Comparison of ENCODE assay signal across 16 cellular contexts in the genomic region with DNA sequence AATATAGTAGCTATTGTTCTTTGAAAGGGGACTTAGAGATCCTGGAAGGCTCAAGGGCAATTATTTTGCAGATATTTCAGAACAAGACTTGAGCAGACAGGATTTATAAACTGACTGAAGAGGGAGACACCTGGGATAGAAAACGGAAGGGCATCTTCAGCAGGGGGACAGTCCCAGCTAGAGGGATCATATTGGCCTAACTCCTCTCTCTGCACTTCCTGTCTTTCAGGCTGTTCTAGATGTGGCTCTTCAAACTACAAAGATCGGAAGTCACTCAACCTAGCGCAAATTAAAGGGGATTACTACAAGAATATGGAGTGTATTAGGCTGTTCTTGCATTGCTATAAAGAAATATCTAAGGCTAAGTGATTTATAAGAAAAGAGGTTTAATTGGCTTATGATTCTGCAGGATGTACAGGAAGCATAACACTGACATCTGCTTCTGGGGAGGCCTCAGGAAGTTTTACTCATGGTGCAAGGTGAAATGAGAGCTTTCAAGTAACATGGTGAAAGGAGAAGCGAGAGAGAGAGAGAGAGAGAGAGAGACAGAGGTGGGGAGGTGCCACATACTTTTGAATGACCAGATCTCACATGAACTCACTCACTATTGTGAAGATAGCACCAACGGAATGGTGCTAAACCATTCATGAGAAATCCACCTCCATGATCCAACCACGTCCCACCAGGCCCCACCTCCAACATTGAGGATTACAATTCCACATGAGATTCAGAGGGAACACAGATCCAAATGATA.
"Had no signal": no experiment of that assay in that cellular context is flagged by ENCODE, and none has a peak within 500 bp of the region (broad histone marks: within the 10 kb centered on the region; RNA-seq: fewer than 3 reads in every experiment).

No MANE protein-coding gene starts in this region.

- H3K4me1 ChIP-seq: breast epithelium had no signal

- H3K27me3 ChIP-seq: breast epithelium, ovary, suprapubic skin had no signal

- H3K9me3 ChIP-seq: breast epithelium, lower lobe of right lung, ovary, suprapubic skin had no signal

- H3K36me3 ChIP-seq: breast epithelium, lower lobe of right lung, ovary, suprapubic skin had no signal

- FAIRE-seq: frontal cortex had no signal

- H3K27ac ChIP-seq: breast epithelium, lower lobe of right lung, suprapubic skin had no signal

- H3K4me1 Mint-ChIP-seq: activated naive CD8-positive, alpha-beta T cell treated with anti-CD3 and anti-CD28 coated beads, Interleukin-2, amount 50 U/mL, for 24 hours had no signal

- H3K27ac Mint-ChIP-seq: activated CD4-positive, alpha-beta T cell treated with anti-CD3 and anti-CD28 coated beads, Interleukin-2, amount 10 ng/mL, durations not matched to agents 24 days and 14 days; activated naive CD8-positive, alpha-beta T cell treated with anti-CD3 and anti-CD28 coated beads, Interleukin-2, amount 50 U/mL, for 24 hours; effector memory CD8-positive, alpha-beta T cell had no signal

- H3K4me3 Mint-ChIP-seq: activated CD4-positive, alpha-beta T cell treated with anti-CD3 and anti-CD28 coated beads, Interleukin-2, amount 10 ng/mL, durations not matched to agents 24 days and 14 days; activated naive CD8-positive, alpha-beta T cell treated with anti-CD3 and anti-CD28 coated beads, Interleukin-2, amount 50 U/mL, for 24 hours; effector memory CD8-positive, alpha-beta T cell had no signal

- H3K4me3 ChIP-seq: breast epithelium, lower lobe of right lung, ovary, suprapubic skin had no signal

- H3K9me3 Mint-ChIP-seq: activated CD4-positive, alpha-beta T cell treated with anti-CD3 and anti-CD28 coated beads, Interleukin-2, amount 10 ng/mL, durations not matched to agents 24 days and 14 days; activated naive CD8-positive, alpha-beta T cell treated with anti-CD3 and anti-CD28 coated beads, Interleukin-2, amount 50 U/mL, for 24 hours; effector memory CD8-positive, alpha-beta T cell had no signal

- DNase-seq: activated CD4-positive, alpha-beta T cell treated with anti-CD3 and anti-CD28 coated beads, Interleukin-2, amount 10 ng/mL, durations not matched to agents 24 days and 14 days; activated naive CD4-positive, alpha-beta T cell treated with Interleukin-2 at 50 U/mL for 16 hours; activated naive CD8-positive, alpha-beta T cell treated with anti-CD3 and anti-CD28 coated beads, Interleukin-2, amount 50 U/mL, for 24 hours; aorta; effector memory CD8-positive, alpha-beta T cell; head of caudate nucleus; left cardiac atrium; lower lobe of right lung; midbrain; stimulated activated naive CD8-positive, alpha-beta T cell treated with anti-CD3 and anti-CD28 coated beads, Interleukin-15, Interleukin-2, amounts not matched to agents 100 U/mL and 50 U/mL, for 24 hours; trophoblast cell had no signal

- ATAC-seq: activated naive CD8-positive, alpha-beta T cell treated with anti-CD3 and anti-CD28 coated beads, Interleukin-2, amount 50 U/mL, for 24 hours; effector memory CD8-positive, alpha-beta T cell; left cardiac atrium; lower lobe of right lung; sciatic nerve; stimulated activated naive CD8-positive, alpha-beta T cell treated with anti-CD3 and anti-CD28 coated beads, Interleukin-15, Interleukin-2, amounts not matched to agents 100 U/mL and 50 U/mL, for 24 hours had no signal
